In genomic region chr13:57624565-57625435, GRCh38 we compare ENCODE assay signal across 9 cellular contexts. TPM values are rescaled to one million over a fixed set of nuclear protein-coding genes. Genes with fewer than 3 reads are reported as not detected.
A peak's percentile ranks its signal among the peaks of the same experiment; 100 is the strongest.
DNase-seq lines count a peak whose midpoint lies in the region; ATAC-seq, FAIRE-seq and TF ChIP-seq lines count a peak whose summit lies in the region.
"Had no signal": no experiment of that assay in that cellular context is flagged by ENCODE, and none has a peak within 500 bp of the region (broad histone marks: within the 10 kb centered on the region; RNA-seq: fewer than 3 reads in every experiment).

No MANE protein-coding gene starts in this region.

- CTCF ChIA-PET in activated CD4-positive, alpha-beta memory T cell treated with anti-CD3 and anti-CD28 coated beads, Interleukin-2, amount 10 ng/mL, durations not matched to agents 7 days and 5 days (lab: Charles Lee): interaction anchor here (0.9 to 2.1 kb wide), 5 partner anchors 10 to 52 kb away, joined by 3 to 11 read pairs (median 4); no protein-coding TSS in a partner anchor

- 2 to 4% methylated on average over 5 of the region's 5 CpGs for WGBS in GM23248 (ENCODE audit: low coverage in 1 of 2, low lambda C conversion rate in 2 of 2, missing lambda C conversion rate in 2 of 2), 2 experiments
- 5 to 6% methylated on average over 5 of the region's 5 CpGs for WGBS in sigmoid colon, 2 donors

- H4K20me1 ChIP-seq in DND-41 (ENCODE audit: insufficient read depth, low read length) (no peaks in the 10 kb centered on the region), GM23248 (ENCODE audit: insufficient read depth) (no peaks in the 10 kb centered on the region)

- no peak overlapping the region for H2AFZ ChIP-seq in DND-41 (ENCODE audit: low read depth, low read length)
- no peak overlapping the region for H2AFZ ChIP-seq in GM23248

- H3K9ac ChIP-seq in DND-41 (ENCODE audit: low read depth, low read length): no peak overlapping the region
- H3K9ac ChIP-seq in GM23248: no peak overlapping the region

- H3K27ac ChIP-seq in DND-41 (ENCODE audit: low read length) (no peak overlapping the region), GM23248 (no peak overlapping the region), sigmoid colon (no peak overlapping the region)

- no peak overlapping the region for H3K4me3 ChIP-seq in DND-41 (ENCODE audit: low read depth in 1 of 2, low read length in 2 of 2)
- no peak overlapping the region for H3K4me3 ChIP-seq in GM23248
- H3K4me3 ChIP-seq in sigmoid colon: no peak overlapping the region

- H3K4me3 Mint-ChIP-seq in activated CD4-positive, alpha-beta memory T cell treated with anti-CD3 and anti-CD28 coated beads, Interleukin-2, amount 10 ng/mL, durations not matched to agents 7 days and 5 days: no peak overlapping the region

- H3K79me2 ChIP-seq in DND-41 (ENCODE audit: insufficient read depth, low read length) (no peaks in the 10 kb centered on the region), GM23248 (ENCODE audit: insufficient read depth) (no peaks in the 10 kb centered on the region)

- DNase-seq in DND-41 (no peak), GM23248 (peak; percentile 66), NCI-H1092 (lab: John Stamatoyannopoulos, UW) (peak; percentile 43), SW480 (ENCODE audit: low spot score) (peak; percentile 58), frontal cortex (ENCODE audit: low spot score in 2 of 2) (peak in 1 of 2 donors; percentile 22), sigmoid colon (no peak)
- DNase-seq in activated CD4-positive, alpha-beta memory T cell treated with anti-CD3 and anti-CD28 coated beads, Interleukin-2, amount 10 ng/mL, durations not matched to agents 7 days and 5 days: no peak

- TF ChIP-seq POLR2A in sigmoid colon (IDR thresholded peaks at IDR 0.05): no peak

- H3K4me1 ChIP-seq in DND-41 (ENCODE audit: insufficient read depth, low read length) (no peaks in the 10 kb centered on the region), GM23248 (ENCODE audit: insufficient read depth) (no peaks in the 10 kb centered on the region), sigmoid colon (peaks cover 0 to 9% (median 9%) of the 10 kb centered on the region in 4 donors)

- ATAC-seq in DND-41 (ENCODE audit: insufficient read depth, low read depth): no peak
- no peak for ATAC-seq in HG03469 (IDR thresholded peaks at IDR 0.05; ENCODE audit: unreplicated experiment)

- no peaks in the 10 kb centered on the region for H3K36me3 ChIP-seq in DND-41 (ENCODE audit: insufficient read depth, low read length)
- H3K36me3 ChIP-seq in GM23248 (ENCODE audit: low read depth): no peaks in the 10 kb centered on the region
- no peaks in the 10 kb centered on the region for H3K36me3 ChIP-seq in sigmoid colon

- H3K9me3 ChIP-seq in DND-41 (ENCODE audit: insufficient read depth, low read length, severe bottlenecking) (no peaks in the 10 kb centered on the region), GM23248 (ENCODE audit: low read depth) (no peaks in the 10 kb centered on the region), sigmoid colon (no peaks in the 10 kb centered on the region)

- peaks cover 14% of the 10 kb centered on the region for H3K27me3 Mint-ChIP-seq in activated CD4-positive, alpha-beta memory T cell treated with anti-CD3 and anti-CD28 coated beads, Interleukin-2, amount 10 ng/mL, durations not matched to agents 7 days and 5 days

- H3K4me1 Mint-ChIP-seq in activated CD4-positive, alpha-beta memory T cell treated with anti-CD3 and anti-CD28 coated beads, Interleukin-2, amount 10 ng/mL, durations not matched to agents 7 days and 5 days: peaks cover 6% of the 10 kb centered on the region

- H3K36me3 Mint-ChIP-seq in activated CD4-positive, alpha-beta memory T cell treated with anti-CD3 and anti-CD28 coated beads, Interleukin-2, amount 10 ng/mL, durations not matched to agents 7 days and 5 days (ENCODE audit: low read depth): peaks cover under 1% of the 10 kb centered on the region

- POLR2A ChIA-PET in activated CD4-positive, alpha-beta memory T cell treated with anti-CD3 and anti-CD28 coated beads, Interleukin-2, amount 10 ng/mL, durations not matched to agents 7 days and 5 days (lab: Charles Lee): no interaction called here

- H3K27me3 ChIP-seq in DND-41 (ENCODE audit: insufficient read depth, low read length, poor library complexity): no peaks in the 10 kb centered on the region
- peaks cover 17% of the 10 kb centered on the region for H3K27me3 ChIP-seq in GM23248 (replicated peaks; ENCODE audit: insufficient read depth)
- peaks cover 10 to 61% (median 39%) of the 10 kb centered on the region in 3 donors for H3K27me3 ChIP-seq in sigmoid colon

- H3F3A ChIP-seq in GM23248 (ENCODE audit: insufficient read depth): no peaks in the 10 kb centered on the region

- no peaks in the 10 kb centered on the region for H3K9me2 ChIP-seq in GM23248 (ENCODE audit: insufficient read depth)

- in situ Hi-C loops in GM23248 (cut with MboI): no loop called here

- intact Hi-C loops in sigmoid colon (cut with DNase I): loop anchor here (5.0 kb wide), 1 partner anchor 233 kb away; no protein-coding TSS in a partner anchor

- no peak overlapping the region for H3K27ac Mint-ChIP-seq in activated CD4-positive, alpha-beta memory T cell treated with anti-CD3 and anti-CD28 coated beads, Interleukin-2, amount 10 ng/mL, durations not matched to agents 7 days and 5 days

- no peak for TF ChIP-seq EP300 in sigmoid colon (IDR thresholded peaks at IDR 0.05)

- FAIRE-seq in frontal cortex (lab: Jason Lieb, UNC): peak; percentile 90

- H3K4me2 ChIP-seq in DND-41 (ENCODE audit: insufficient read depth, low read length): no peak overlapping the region
- no peak overlapping the region for H3K4me2 ChIP-seq in GM23248 (ENCODE audit: unreplicated experiment)

- H3K9me3 Mint-ChIP-seq in activated CD4-positive, alpha-beta memory T cell treated with anti-CD3 and anti-CD28 coated beads, Interleukin-2, amount 10 ng/mL, durations not matched to agents 7 days and 5 days: no peaks in the 10 kb centered on the region

- peak; percentile 66 for TF ChIP-seq CTCF in DND-41 (IDR thresholded peaks at IDR 0.05; ENCODE audit: borderline replicate concordance, extremely low read depth, low read length, poor library complexity, severe bottlenecking)
- peak in 3 of 4 experiments; percentile 30 to 67 (median 36) for TF ChIP-seq CTCF in sigmoid colon (IDR thresholded peaks at IDR 0.05)

RNA-seq across cellular contexts. Expression of gene PCDH17, which starts 6.7 kb away (rescaled TPM):
- total RNA-seq in GM23248 (2014; rRNA removed; shearing (Covaris generic)): not detected in 2 replicates
- polyA plus RNA-seq in GM23248 (2016; fragmentation: Nextera tagmentation; extraction: Ambion mirVana) (not detected in 2 replicates), sigmoid colon (1 to 10 TPM in 1 of 3 donors, under 1 TPM in 2; under 0.01 to 1.2 (median under 0.01) TPM)
- total RNA-seq in frontal cortex (94.2 TPM), sigmoid colon (1 to 10 TPM; 2.8 to 5.0 (median 4.0) TPM)
- not detected for total RNA-seq in activated CD4-positive, alpha-beta memory T cell treated with anti-CD3 and anti-CD28 coated beads, Interleukin-2, amount 10 ng/mL, durations not matched to agents 7 days and 5 days
- total RNA-seq: T-helper 2 cell treated with Interferon-gamma antibody and Interleukin-4, amounts not matched to agents 100 ng/mL and 5 ng/mL, for 36 hours had no signal

Comparison
In these comparisons a context has a peak if more than half of its experiments do, and no peak if none do; other contexts are left out.
1. DNase-seq: peak in GM23248 (single experiment), NCI-H1092 (single experiment) and SW480 (single experiment); none in DND-41 (single experiment), sigmoid colon (single experiment) and activated CD4-positive, alpha-beta memory T cell treated with anti-CD3 and anti-CD28 coated beads, Interleukin-2, amount 10 ng/mL, durations not matched to agents 7 days and 5 days (single experiment).
2. RNA of gene PCDH17, which starts 6.7 kb away (total RNA-seq): 94.2 TPM in frontal cortex (single experiment); 2.8 to 5.0 TPM in sigmoid colon, not detected in activated CD4-positive, alpha-beta memory T cell treated with anti-CD3 and anti-CD28 coated beads, Interleukin-2, amount 10 ng/mL, durations not matched to agents 7 days and 5 days and not detected in GM23248; every median in the first group is over 10 times any median in the second.